In the genomic region with DNA sequence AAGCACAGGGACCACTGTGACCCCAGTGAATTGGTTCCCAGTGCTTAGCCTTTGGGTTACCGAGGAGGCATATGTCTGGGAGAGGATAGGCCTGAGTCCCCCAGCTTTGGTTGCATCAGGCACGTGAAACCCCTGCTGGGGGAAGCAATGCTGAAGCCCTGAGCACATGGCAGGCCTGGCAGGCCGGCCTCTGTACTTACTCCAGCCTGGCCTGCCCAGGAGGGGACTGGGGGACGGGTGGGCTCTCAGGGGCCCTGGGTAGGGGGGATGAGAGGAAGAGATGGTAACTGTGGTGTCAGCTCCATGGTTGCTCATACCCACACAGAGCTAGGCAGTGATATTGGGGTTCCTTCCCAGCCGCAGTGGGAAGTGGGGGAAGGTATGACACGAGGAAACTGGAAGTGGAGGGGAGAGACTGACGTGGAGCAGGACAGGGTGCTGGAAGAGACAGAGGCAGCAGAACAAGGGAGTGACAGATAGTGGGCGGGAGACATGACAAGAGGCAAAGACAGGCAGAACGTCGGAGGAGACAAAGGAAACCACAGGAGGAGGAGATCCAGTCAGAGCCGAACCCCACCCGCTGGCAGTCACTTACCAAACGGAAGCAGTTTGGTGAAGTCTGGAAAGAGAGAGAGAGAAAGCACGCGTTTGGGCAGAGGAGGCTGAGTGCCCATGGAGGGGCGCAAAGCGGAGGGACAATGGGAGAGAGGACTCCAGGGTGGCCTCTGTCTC, we compare ENCODE assay signal across 8 cellular contexts. TPM values are rescaled to one million over a fixed set of nuclear protein-coding genes. Genes with fewer than 3 reads are reported as not detected.
DNase-seq lines count a peak whose midpoint lies in the region; FAIRE-seq and TF ChIP-seq lines count a peak whose summit lies in the region.

No MANE protein-coding gene starts in this region.

- TF ChIP-seq CTCF in glutamatergic neuron (IDR thresholded peaks at IDR 0.05; ENCODE audit: partially characterized antibody, unreplicated experiment): no peak

- peaks cover 14 to 66% (median 47%) of the 10 kb centered on the region in 10 experiments for H3K4me1 ChIP-seq in BLaER1 treated with 17β-estradiol and CSF1 and Interleukin-3, amounts not matched to agents 10 nM and 100 nM

- intact Hi-C loops in activated CD4-positive, alpha-beta memory T cell treated with anti-CD3 and anti-CD28 coated beads for 36 hours (cut with micrococcal nuclease): loop anchor here (1.0 kb wide), 2 partner anchors 8 to 9 kb away; a partner anchor contains a TSS

- POLR2A ChIA-PET in activated CD4-positive, alpha-beta memory T cell treated with anti-CD3 and anti-CD28 coated beads for 36 hours (lab: Charles Lee): interaction anchor here (0.5 to 1.9 kb wide), 5 partner anchors 9 to 61 kb away, joined by 3 to 10 read pairs (median 6); a partner anchor contains a TSS

- H3K4me1 Mint-ChIP-seq in activated CD4-positive, alpha-beta memory T cell treated with anti-CD3 and anti-CD28 coated beads for 36 hours (ENCODE audit: low read depth): peaks cover 14% of the 10 kb centered on the region
- no peaks in the 10 kb centered on the region for H3K4me1 Mint-ChIP-seq in glutamatergic neuron (ENCODE audit: low read depth, unreplicated experiment)

- CTCF ChIA-PET in activated CD4-positive, alpha-beta memory T cell treated with anti-CD3 and anti-CD28 coated beads for 36 hours (lab: Charles Lee): interaction anchor here (1.6 kb wide), 2 partner anchors 8 to 9 kb away, joined by 4 to 5 read pairs; a partner anchor contains a TSS

- H3K9ac ChIP-seq in BLaER1 treated with 17β-estradiol and CSF1 and Interleukin-3, amounts not matched to agents 10 nM and 100 nM: peak overlapping the region; percentile 61 to 81 (median 76); a peak in 21 of 22 replicates

- FAIRE-seq in HTR-8/SVneo (lab: Jason Lieb, UNC): peak; percentile 38
- no peak for FAIRE-seq in urothelium cell line (lab: Jason Lieb, UNC)

- H3K27me3 ChIP-seq in BLaER1 treated with 17β-estradiol and CSF1 and Interleukin-3, amounts not matched to agents 10 nM and 100 nM: no peaks in the 10 kb centered on the region

- DNase-seq in HTR-8/SVneo (ENCODE audit: insufficient read length, low spot score) (no peak), glutamatergic neuron (no peak), urothelium cell line (ENCODE audit: low spot score) (no peak), NCI-H526 (lab: John Stamatoyannopoulos, UW) (no peak), NCI-H2107 (lab: John Stamatoyannopoulos, UW) (no peak), germinal center (ENCODE audit: low spot score) (no peak)
- DNase-seq in activated CD4-positive, alpha-beta memory T cell treated with anti-CD3 and anti-CD28 coated beads for 36 hours: peak; percentile 78

- H3K27ac Mint-ChIP-seq in activated CD4-positive, alpha-beta memory T cell treated with anti-CD3 and anti-CD28 coated beads for 36 hours: peak overlapping the region; percentile 98
- peak overlapping the region; percentile 23 for H3K27ac Mint-ChIP-seq in glutamatergic neuron (ENCODE audit: unreplicated experiment)

- H3K4me3 ChIP-seq in BLaER1 treated with 17β-estradiol and CSF1 and Interleukin-3, amounts not matched to agents 10 nM and 100 nM: peak overlapping the region; percentile 31 to 66 (median 54); a peak in 19 of 20 replicates

- no peaks in the 10 kb centered on the region for H3K9me3 ChIP-seq in BLaER1 treated with 17β-estradiol and CSF1 and Interleukin-3, amounts not matched to agents 10 nM and 100 nM (replicated peaks in 1 of 11)

- H3K36me3 Mint-ChIP-seq in activated CD4-positive, alpha-beta memory T cell treated with anti-CD3 and anti-CD28 coated beads for 36 hours: peaks cover 43% of the 10 kb centered on the region
- H3K36me3 Mint-ChIP-seq in glutamatergic neuron (ENCODE audit: unreplicated experiment): no peaks in the 10 kb centered on the region

- no peaks in the 10 kb centered on the region for H3K9me3 Mint-ChIP-seq in activated CD4-positive, alpha-beta memory T cell treated with anti-CD3 and anti-CD28 coated beads for 36 hours
- no peaks in the 10 kb centered on the region for H3K9me3 Mint-ChIP-seq in glutamatergic neuron (ENCODE audit: unreplicated experiment)

- peaks cover 0 to 46% (median 18%) of the 10 kb centered on the region in 11 experiments; a peak in 11 of 22 replicates for H4K20me1 ChIP-seq in BLaER1 treated with 17β-estradiol and CSF1 and Interleukin-3, amounts not matched to agents 10 nM and 100 nM

- no peaks in the 10 kb centered on the region for H3K27me3 Mint-ChIP-seq in activated CD4-positive, alpha-beta memory T cell treated with anti-CD3 and anti-CD28 coated beads for 36 hours
- peaks cover 5% of the 10 kb centered on the region for H3K27me3 Mint-ChIP-seq in glutamatergic neuron (ENCODE audit: unreplicated experiment)

- H3K27ac ChIP-seq in BLaER1 treated with 17β-estradiol and CSF1 and Interleukin-3, amounts not matched to agents 10 nM and 100 nM: peak overlapping the region; percentile 46 to 88 (median 78); a peak in 21 of 22 replicates

- peak overlapping the region; percentile 54 to 86 (median 79) for H3K4me2 ChIP-seq in BLaER1 treated with 17β-estradiol and CSF1 and Interleukin-3, amounts not matched to agents 10 nM and 100 nM

- H3K4me3 Mint-ChIP-seq in activated CD4-positive, alpha-beta memory T cell treated with anti-CD3 and anti-CD28 coated beads for 36 hours: peak overlapping the region; percentile 76
- peak overlapping the region; percentile 74 for H3K4me3 Mint-ChIP-seq in glutamatergic neuron (ENCODE audit: unreplicated experiment)

- peaks cover 60 to 93% (median 78%) of the 10 kb centered on the region in 11 experiments for H3K36me3 ChIP-seq in BLaER1 treated with 17β-estradiol and CSF1 and Interleukin-3, amounts not matched to agents 10 nM and 100 nM

RNA-seq across cellular contexts. Expression of a gene that starts 9.1 kb away (rescaled TPM):
- total RNA-seq in activated CD4-positive, alpha-beta memory T cell treated with anti-CD3 and anti-CD28 coated beads for 36 hours: 10 to 100 TPM; 36.7 to 39.3 TPM
- total RNA-seq in glutamatergic neuron (ENCODE audit: unreplicated experiment): 42.6 TPM

RNA-seq across cellular contexts. Expression of a gene that starts 11.3 kb away (rescaled TPM):
- 100 to 1,000 TPM in 1 of 2 experiments, 10 to 100 TPM in 1; 96.3 to 111 TPM for total RNA-seq in activated CD4-positive, alpha-beta memory T cell treated with anti-CD3 and anti-CD28 coated beads for 36 hours
- total RNA-seq in glutamatergic neuron (ENCODE audit: unreplicated experiment): 18.8 TPM

RNA-seq across cellular contexts. Expression of a gene that starts 12.8 kb away (rescaled TPM):
- 1 to 10 TPM; 5.9 to 6.1 TPM for total RNA-seq in activated CD4-positive, alpha-beta memory T cell treated with anti-CD3 and anti-CD28 coated beads for 36 hours
- 1.4 TPM for total RNA-seq in glutamatergic neuron (ENCODE audit: unreplicated experiment)

RNA-seq across cellular contexts. Expression of a gene that starts 37.1 kb away (rescaled TPM):
- total RNA-seq in activated CD4-positive, alpha-beta memory T cell treated with anti-CD3 and anti-CD28 coated beads for 36 hours: 1 to 10 TPM; 5.1 to 5.9 TPM
- total RNA-seq in glutamatergic neuron (ENCODE audit: unreplicated experiment): 2.1 TPM

RNA-seq across cellular contexts. Expression of a gene that starts 43.4 kb away (rescaled TPM):
- total RNA-seq in activated CD4-positive, alpha-beta memory T cell treated with anti-CD3 and anti-CD28 coated beads for 36 hours: 10 to 100 TPM; 22.7 to 24.6 TPM
- total RNA-seq in glutamatergic neuron (ENCODE audit: unreplicated experiment): 3.4 TPM
